Comparison of ENCODE assay signal across 8 cellular contexts in the genomic region with DNA sequence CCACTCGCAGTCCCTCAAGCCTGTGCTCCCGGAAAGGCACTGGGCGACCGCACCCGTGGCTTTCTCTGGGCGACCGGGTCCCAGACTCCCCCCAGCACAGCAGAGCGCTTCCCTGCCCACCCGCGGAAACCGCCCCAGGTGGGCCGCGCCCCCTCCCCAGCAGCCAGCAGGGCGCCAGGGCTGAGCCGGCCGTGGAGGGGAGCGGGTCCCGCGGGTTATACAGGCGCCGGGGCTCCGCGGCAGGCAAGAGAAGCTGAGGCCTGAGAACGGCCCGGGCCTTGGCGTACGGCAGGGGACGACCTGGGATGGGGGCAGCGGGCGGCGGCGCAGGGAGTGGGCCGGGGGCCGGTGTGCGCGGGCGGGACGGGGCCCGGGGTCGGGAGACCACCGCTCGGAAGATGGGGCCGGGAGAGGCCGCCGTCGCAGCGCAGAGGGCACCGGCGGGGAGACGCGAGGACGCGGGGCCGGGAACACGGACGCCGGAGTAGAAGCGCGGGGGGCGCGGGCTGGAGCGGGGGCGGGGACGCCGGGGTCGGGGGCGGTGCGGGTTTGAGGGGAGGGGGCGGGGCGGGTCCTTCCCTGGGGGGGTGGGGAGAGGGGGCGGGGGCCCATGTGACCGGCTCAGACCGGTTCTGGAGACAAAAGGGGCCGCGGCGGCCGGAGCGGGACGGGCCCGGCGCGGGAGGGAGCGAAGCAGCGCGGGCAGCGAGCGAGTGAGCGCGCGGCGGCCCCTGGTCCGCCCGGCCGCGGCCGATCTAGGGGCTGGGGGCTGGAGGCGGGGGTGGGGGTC. TPM values are rescaled to one million over a fixed set of nuclear protein-coding genes. Genes with fewer than 3 reads are reported as not detected.
DNase-seq lines count a peak whose midpoint lies in the region; ATAC-seq and TF ChIP-seq lines count a peak whose summit lies in the region.

A gene with protein sequence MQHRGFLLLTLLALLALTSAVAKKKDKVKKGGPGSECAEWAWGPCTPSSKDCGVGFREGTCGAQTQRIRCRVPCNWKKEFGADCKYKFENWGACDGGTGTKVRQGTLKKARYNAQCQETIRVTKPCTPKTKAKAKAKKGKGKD (plus strand): TSS at position 624 of the 790 bp plus-strand sequence. CDS start 389 bp downstream, outside the sequence.

- no peaks in the 10 kb centered on the region for H3K36me3 Mint-ChIP-seq in natural killer cell

- H3K27ac ChIP-seq in SJSA1, result peak within 1 kb of the TSS; percentile 64

- in situ Hi-C loops in ACHN (cut with HindIII; ENCODE audit: low pct_ligation_motif_present, low pct_unique_long_range_greater_than_20kb, low sequenced_read_pairs), result no loop called here

- H3K9me3 Mint-ChIP-seq in natural killer cell, result no peaks in the 10 kb centered on the region

- DNase-seq in ACHN (peak; percentile 35), GM20000 (ENCODE audit: low spot score) (peak; percentile 70), SJSA1 (ENCODE audit: low read depth in 1 of 2, low spot score in 2 of 2) (no peak), natural killer cell (no peak), 8988T (no peak), middle frontal gyrus (ENCODE audit: extremely low spot score, low spot score) (no peak)
- DNase-seq in stimulated activated naive CD4-positive, alpha-beta T cell treated with Interleukin-2 at 50 U/mL for 16 hours (lab: John Stamatoyannopoulos, UW), result no peak

- ATAC-seq in esophagus mucosa (peak; percentile 14), natural killer cell (peak; percentile 5 to 17 (median 12))

- H3K4me3 ChIP-seq in SJSA1, result peak within 1 kb of the TSS; percentile 54

- peaks cover 6 to 17% of the 10 kb centered on the region in 2 donors for H3K27me3 Mint-ChIP-seq in natural killer cell (ENCODE audit: low read depth in 2 of 2)

- H3K4me1 Mint-ChIP-seq in natural killer cell, result peaks cover 13 to 42% of the 10 kb centered on the region in 2 donors

- H3K4me3 Mint-ChIP-seq in natural killer cell, result peak within 1 kb of the TSS; percentile 85

- TF ChIP-seq CTCF in GM20000 (IDR thresholded peaks at IDR 0.05; ENCODE audit: extremely low read depth, missing control alignments) (no peak), natural killer cell (IDR thresholded peaks at IDR 0.05) (no peak)

- no peaks in the 10 kb centered on the region for H3K9me3 ChIP-seq in SJSA1 (replicated peaks)

- intact Hi-C loops in natural killer cell (cut with micrococcal nuclease), result loop anchor here (5.0 kb wide), 1 partner anchor 34 kb away; a partner anchor contains a TSS

- peak within 1 kb of the TSS in 1 of 2 donors; percentile 85 for H3K27ac Mint-ChIP-seq in natural killer cell

- H3K36me3 ChIP-seq in SJSA1, result peaks cover 13% of the 10 kb centered on the region

- no peaks in the 10 kb centered on the region for H3K27me3 ChIP-seq in SJSA1 (replicated peaks)

- H3K4me1 ChIP-seq in SJSA1 (replicated peaks), result peaks cover 22% of the 10 kb centered on the region

RNA-seq across cellular contexts. Expression of the gene that starts here (rescaled TPM):
- total RNA-seq in SJSA1 (2014; rRNA removed; shearing (Covaris generic)), result 164 and 253 TPM in 2 replicates
- 40.9 TPM for total RNA-seq in esophagus mucosa
- 10 to 100 TPM in 1 of 3 donors, 1 to 10 TPM in 2; 4.5 to 10.6 (median 6.3) TPM for total RNA-seq in natural killer cell

Comparison
In these comparisons a context has a peak if more than half of its experiments do, and no peak if none do; other contexts are left out.
1. DNase-seq: peak in ACHN (single experiment) and GM20000 (single experiment); none in SJSA1 (0 of 2), natural killer cell (single experiment), 8988T (single experiment), middle frontal gyrus (single experiment) and stimulated activated naive CD4-positive, alpha-beta T cell treated with Interleukin-2 at 50 U/mL for 16 hours (single experiment).